ENCODE assay signal across 8 cellular contexts in genomic region chr3:171967137-171967783, GRCh38.
DNase-seq lines count a peak whose midpoint lies in the region; TF ChIP-seq lines count a peak whose summit lies in the region.

No MANE protein-coding gene starts in this region.

- DNase-seq in AG04449 (ENCODE audit: low read depth, low spot score) (peak; percentile 65), HT1080 (ENCODE audit: low read depth) (peak; percentile 80), amniotic stem cell (lab: John Stamatoyannopoulos, UW) (peak; percentile 56), kidney tubule cell (ENCODE audit: low spot score) (peak; percentile 82), glutamatergic neuron (no peak), immature natural killer cell (no peak), DMS114 treated with DMSO at 0.1 percent for 48 hours (lab: John Stamatoyannopoulos, UW; ENCODE audit: unreplicated experiment) (no peak)
- DNase-seq in activated naive CD4-positive, alpha-beta T cell (lab: John Stamatoyannopoulos, UW), result no peak

- H3K27ac Mint-ChIP-seq in glutamatergic neuron (ENCODE audit: unreplicated experiment) (no peak overlapping the region), immature natural killer cell (peak overlapping the region in 2 of 6 donors; percentile 35 to 81)

- CTCF ChIA-PET in AG04449 (lab: Yijun Ruan, JAX), result no interaction called here

- H3K4me1 Mint-ChIP-seq in glutamatergic neuron (ENCODE audit: low read depth, unreplicated experiment) (no peaks in the 10 kb centered on the region), immature natural killer cell (peaks cover 22 to 24% of the 10 kb centered on the region in 2 donors)

- H3K27me3 Mint-ChIP-seq in glutamatergic neuron (ENCODE audit: unreplicated experiment) (no peaks in the 10 kb centered on the region), immature natural killer cell (ENCODE audit: low read depth in 3 of 3) (peaks cover 0 to 2% (median 1%) of the 10 kb centered on the region in 3 donors)

- POLR2A ChIA-PET in AG04449 (lab: Yijun Ruan, JAX), result no interaction called here

- TF ChIP-seq CTCF in AG04449 (IDR thresholded peaks at IDR 0.05; ENCODE audit: insufficient read depth, low read length, missing control alignments) (no peak), glutamatergic neuron (IDR thresholded peaks at IDR 0.05; ENCODE audit: partially characterized antibody, unreplicated experiment) (no peak)

- H3K36me3 Mint-ChIP-seq in glutamatergic neuron (ENCODE audit: unreplicated experiment) (no peaks in the 10 kb centered on the region), immature natural killer cell (no peaks in the 10 kb centered on the region)

- no peak overlapping the region for H3K4me3 ChIP-seq in AG04449 (ENCODE audit: low read depth, low read length)

- no peaks in the 10 kb centered on the region for H3K9me3 Mint-ChIP-seq in glutamatergic neuron (ENCODE audit: unreplicated experiment)
- no peaks in the 10 kb centered on the region for H3K9me3 Mint-ChIP-seq in immature natural killer cell

- no peak overlapping the region for H3K4me3 Mint-ChIP-seq in glutamatergic neuron (ENCODE audit: unreplicated experiment)
- no peak overlapping the region for H3K4me3 Mint-ChIP-seq in immature natural killer cell

Comparison
In these comparisons a context has a peak if more than half of its experiments do, and no peak if none do; other contexts are left out.
1. DNase-seq: peak in AG04449 (single experiment), HT1080 (single experiment), amniotic stem cell (single experiment) and kidney tubule cell (single experiment); none in glutamatergic neuron (single experiment), immature natural killer cell (0 of 3), activated naive CD4-positive, alpha-beta T cell (0 of 4) and DMS114 treated with DMSO at 0.1 percent for 48 hours (single experiment).